In genomic region chr7:96075510-96076349, GRCh38 we compare ENCODE assay signal across 8 cellular contexts.
DNase-seq lines count a peak whose midpoint lies in the region; ATAC-seq, FAIRE-seq and TF ChIP-seq lines count a peak whose summit lies in the region.

No MANE protein-coding gene starts in this region.

- POLR2A ChIA-PET in A549 (lab: Yijun Ruan, JAX), result interaction anchor here (1.0 kb wide), 1 partner anchor 952 kb away, joined by 5 read pairs; no protein-coding TSS in a partner anchor

- DNase-seq in A549 (ENCODE audit: low read depth in 1 of 2, low spot score in 1 of 2) (peak; percentile 53 to 74), NCI-H2171 (lab: John Stamatoyannopoulos, UW) (peak; percentile 68), cerebellum (ENCODE audit: low spot score) (peak; percentile 60), kidney epithelial cell (ENCODE audit: low read depth) (no peak)
- peak; percentile 9 to 25 (median 15) for DNase-seq in stimulated activated CD4-positive, alpha-beta T cell treated with anti-CD3 and anti-CD28 coated beads, Interleukin-12 subunit alpha, Interleukin-12 subunit beta, amount 100 ng/mL, for 48 hours (ENCODE audit: low read depth in 2 of 3, low spot score in 1 of 3)

- WGBS in A549 (ENCODE audit: missing lambda C conversion rate), result 2% methylated on average over 42 of the region's 47 CpGs

- CTCF ChIA-PET in A549 (lab: Yijun Ruan, JAX), result interaction anchor here (0.6 to 4.2 kb wide), 13 partner anchors 9 to 955 kb away, joined by 3 to 30 read pairs (median 4); no protein-coding TSS in a partner anchor

- H3K27ac ChIP-seq in A549, result no peak overlapping the region

- no peaks in the 10 kb centered on the region for H3K36me3 ChIP-seq in kidney epithelial cell (ENCODE audit: control insufficient read depth, insufficient read depth, low read length)

- TF ChIP-seq POLR2A in A549 (IDR thresholded peaks at IDR 0.05; ENCODE audit: low read length), result no peak

- TF ChIP-seq EP300 in A549 (IDR thresholded peaks at IDR 0.05), result no peak

- no peaks in the 10 kb centered on the region for H3K9me3 ChIP-seq in A549

- ATAC-seq in A549 (peak; percentile 98), GM18517 (IDR thresholded peaks at IDR 0.05; ENCODE audit: unreplicated experiment) (peak; percentile 82), HG03066 (IDR thresholded peaks at IDR 0.05; ENCODE audit: low read depth, unreplicated experiment) (peak; percentile 77)
- ATAC-seq in activated CD4-positive, CD25-positive, alpha-beta regulatory T cell treated with anti-CD3 and anti-CD28 coated beads, Interleukin-2, amount 50 U/mL, for 24 hours, result peak; percentile 74 to 78

- TF ChIP-seq CTCF in A549 (IDR thresholded peaks at IDR 0.05) (peak; percentile 89), kidney epithelial cell (IDR thresholded peaks at IDR 0.05; ENCODE audit: insufficient read depth, low read length, poor library complexity, severe bottlenecking) (peak; percentile 92)

- H3K4me1 ChIP-seq in A549, result peaks cover 4% of the 10 kb centered on the region; the same call in 1 of the 3 replicates

- H3K27me3 ChIP-seq in kidney epithelial cell (ENCODE audit: control insufficient read depth, insufficient read depth, low read length), result no peaks in the 10 kb centered on the region

- H3K4me2 ChIP-seq in A549, result peak overlapping the region; percentile 88

- peak; percentile 68 for FAIRE-seq in A549 (lab: Jason Lieb, UNC)

- H3K4me3 ChIP-seq in A549 (peak overlapping the region; percentile 43), kidney epithelial cell (ENCODE audit: low read depth, low read length) (peak overlapping the region; percentile 43)

- peak; percentile 90 to 94 for TF ChIP-seq RAD21 in A549 (conservative IDR thresholded peaks at IDR 0.05 in 1 of 2, IDR thresholded peaks at IDR 0.05 in 1 of 2)

TF ChIP-seq in A549, 52 proteins besides CTCF, POLR2A, EP300 and RAD21:
- TF ChIP-seq SMC3 (IDR thresholded peaks at IDR 0.05) (peak; percentile 91), MAX (IDR thresholded peaks at IDR 0.05) (no peak), RNF2 (IDR thresholded peaks at IDR 0.05; ENCODE audit: borderline replicate concordance, low read depth) (0 out of 2 replicates have a peak, but pooled peaks have one; percentile 41)
